ENCODE assay signal across 8 cellular contexts in genomic region chr6:158793432-158793831, GRCh38. TPM values are rescaled to one million over a fixed set of nuclear protein-coding genes. Genes with fewer than 3 reads are reported as not detected.
DNase-seq lines count a peak whose midpoint lies in the region; ATAC-seq and TF ChIP-seq lines count a peak whose summit lies in the region.

No MANE protein-coding gene starts in this region.

- TF ChIP-seq POLR2A in gastrocnemius medialis (IDR thresholded peaks at IDR 0.05): no peak

- no peaks in the 10 kb centered on the region for H3F3A ChIP-seq in PC-3 (ENCODE audit: low read length, unreplicated experiment)

- H3K27me3 ChIP-seq in PC-3 (ENCODE audit: low read length) (no peaks in the 10 kb centered on the region), gastrocnemius medialis (no peaks in the 10 kb centered on the region)

- H3K4me1 ChIP-seq in PC-3 (ENCODE audit: insufficient read depth, low read length) (no peaks in the 10 kb centered on the region), gastrocnemius medialis (peaks cover 0 to 15% of the 10 kb centered on the region in 2 donors)

- H3K9me3 ChIP-seq in PC-3 (ENCODE audit: low read length) (no peaks in the 10 kb centered on the region), gastrocnemius medialis (no peaks in the 10 kb centered on the region)

- H3K4me3 ChIP-seq in GM12865 (ENCODE audit: low read depth, low read length): no peak overlapping the region
- H3K4me3 ChIP-seq in PC-3 (ENCODE audit: low read length): no peak overlapping the region
- H3K4me3 ChIP-seq in gastrocnemius medialis: no peak overlapping the region

- no peak overlapping the region for H3K4me2 ChIP-seq in PC-3 (ENCODE audit: low read length)

- DNase-seq in GM12865 (ENCODE audit: low read depth) (peak; percentile 75), PC-3 (peak; percentile 57), gastrocnemius medialis (no peak), kidney glomerular epithelial cell (lab: John Stamatoyannopoulos, UW) (no peak)
- no peak for DNase-seq in activated effector memory CD4-positive, alpha-beta T cell treated with Interleukin-2 at 50 U/mL for 16 hours

- in situ Hi-C loops in gastrocnemius medialis (cut with MboI; ENCODE audit: low sequenced_read_pairs in 4 of 4): no loop called here

- H3K27ac ChIP-seq in 22Rv1: no peak overlapping the region
- no peak overlapping the region for H3K27ac ChIP-seq in PC-3 (ENCODE audit: low read length)
- peak overlapping the region in 1 of 4 donors; percentile 69 for H3K27ac ChIP-seq in gastrocnemius medialis

- CTCF ChIA-PET in PC-3 (lab: Charles Lee): interaction anchor here (1.0 kb wide), 1 partner anchor 206 kb away, joined by 3 read pairs; the partner anchor contains the start of gene RSPH3

- no peak overlapping the region for H3K9ac ChIP-seq in PC-3 (ENCODE audit: low read length)

- POLR2A ChIA-PET in PC-3 (lab: Charles Lee; ENCODE audit: unreplicated experiment): no interaction called here

- peak; percentile 20; the same call in 1 of the 2 replicates for TF ChIP-seq CTCF in 22Rv1 (IDR thresholded peaks at IDR 0.05)
- peak; percentile 63 for TF ChIP-seq CTCF in GM12865 (IDR thresholded peaks at IDR 0.05; ENCODE audit: insufficient read depth, low read depth, low read length, missing control alignments)
- TF ChIP-seq CTCF in PC-3 (conservative IDR thresholded peaks at IDR 0.05; ENCODE audit: low read depth, low read length): peak; percentile 50
- TF ChIP-seq CTCF in gastrocnemius medialis (IDR thresholded peaks at IDR 0.05 in 4 of 5, conservative IDR thresholded peaks at IDR 0.05 in 1 of 5): peak in 3 of 5 experiments; percentile 16 to 37 (median 33)

- peaks cover 99% of the 10 kb centered on the region for H3K79me2 ChIP-seq in PC-3 (ENCODE audit: low read length)

- no TSS peak for BruUV-seq in PC-3 (replicated peaks; lab: Mats Ljungman, UMichigan)

- H2AFZ ChIP-seq in PC-3 (ENCODE audit: low read length): no peak overlapping the region

- intact Hi-C loops in PC-3 (cut with micrococcal nuclease) (loop anchor here (1.0 to 10.0 kb wide), 2 partner anchors 89 to 179 kb away; no protein-coding TSS in a partner anchor), gastrocnemius medialis (cut with DNase I; ENCODE audit: low total_unique reads) (loop anchor here (2.0 kb wide), 1 partner anchor 179 kb away; no protein-coding TSS in a partner anchor)

- H3K9me2 ChIP-seq in PC-3 (replicated peaks; ENCODE audit: low read length): no peaks in the 10 kb centered on the region

- ATAC-seq in HG02759 (IDR thresholded peaks at IDR 0.05; ENCODE audit: unreplicated experiment): peak; percentile 58
- peak; percentile 87 for ATAC-seq in PC-3
- ATAC-seq in esophagus mucosa: peak; percentile 63
- ATAC-seq in gastrocnemius medialis: peak; percentile 57 to 68

- H3K36me3 ChIP-seq in PC-3 (ENCODE audit: low read depth, low read length): peaks cover 37% of the 10 kb centered on the region
- H3K36me3 ChIP-seq in gastrocnemius medialis: no peaks in the 10 kb centered on the region

- peaks cover 90% of the 10 kb centered on the region for H4K20me1 ChIP-seq in PC-3 (ENCODE audit: low read length)

RNA-seq across cellular contexts. Expression of gene EZR, which starts 25.7 kb away (rescaled TPM):
- total RNA-seq in PC-3 (2014; rRNA removed): 182 and 200 TPM in 2 replicates
- 368 TPM for total RNA-seq in esophagus mucosa
- total RNA-seq in gastrocnemius medialis: 10 to 100 TPM; 18.1 to 54.1 (median 33.6) TPM

Comparison
In these comparisons a context has a peak if more than half of its experiments do, and no peak if none do; other contexts are left out.
1. DNase-seq: peak in GM12865 (single experiment) and PC-3 (single experiment); none in gastrocnemius medialis (0 of 2), kidney glomerular epithelial cell (single experiment) and activated effector memory CD4-positive, alpha-beta T cell treated with Interleukin-2 at 50 U/mL for 16 hours (single experiment).
2. Peak in every context shown above with its lines, with median percentiles within 50 percentile points of each other: CTCF ChIP-seq and ATAC-seq.